1 cellular context compared by ENCODE assay signal in the genomic region with DNA sequence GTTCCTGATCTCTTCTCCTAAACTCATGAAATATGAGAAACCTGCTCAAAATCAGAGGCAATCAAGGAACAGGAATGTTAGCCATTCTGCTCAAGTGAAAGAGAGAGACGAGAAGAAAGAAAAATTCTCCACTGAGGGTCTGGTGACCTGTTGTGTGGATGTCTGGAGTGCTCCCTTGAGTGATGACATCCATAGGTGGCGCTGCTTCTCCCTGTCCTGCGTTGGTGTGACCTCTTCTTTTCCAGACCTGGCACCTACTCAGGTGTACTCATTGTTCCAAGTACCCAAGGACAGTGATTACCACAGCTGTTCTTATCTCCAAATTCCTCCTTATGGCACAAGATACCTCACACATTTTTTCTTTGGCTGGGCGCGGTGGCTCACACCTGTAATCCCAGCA.
A peak's percentile ranks its signal among the peaks of the same experiment; 100 is the strongest.
TF ChIP-seq lines count a peak whose summit lies in the region.

No MANE protein-coding gene starts in this region.

TF ChIP-seq in HepG2, 621 proteins besides CTCF, POLR2A, EP300 and RAD21:
- TF ChIP-seq ZNF263 (CRISPR knock-in tag; IDR thresholded peaks at IDR 0.05): peak; percentile 51; the same call in 1 of the 2 replicates
- no peak for TF ChIP-seq TBX3 (IDR thresholded peaks at IDR 0.05; ENCODE audit: borderline replicate concordance)
